Comparison of ENCODE assay signal across 1 cellular context in genomic region chr17:7561028-7561575, GRCh38.
A peak's percentile ranks its signal among the peaks of the same experiment; 100 is the strongest.
TF ChIP-seq lines count a peak whose summit lies in the region.

No MANE protein-coding gene starts in this region.

TF ChIP-seq in K562, 482 proteins besides CTCF, POLR2A, EP300 and RAD21 (continued from another document):
- 0 out of 2 replicates have a peak, but pooled peaks have one; percentile 10 for TF ChIP-seq ZBTB7A (IDR thresholded peaks at IDR 0.05; ENCODE audit: borderline replicate concordance, control insufficient read depth, low read depth, low read length)
- no peak for TF ChIP-seq KDM2B (CRISPR knock-in tag; IDR thresholded peaks at IDR 0.05)
- TF ChIP-seq ZNF707 (CRISPR knock-in tag; conservative IDR thresholded peaks at IDR 0.05) = no peak
- TF ChIP-seq NFE2 (IDR thresholded peaks at IDR 0.05; ENCODE audit: low read depth) = no peak
- TF ChIP-seq ZNF655 (CRISPR knock-in tag; IDR thresholded peaks at IDR 0.05) = no peak
- TF ChIP-seq ZSCAN29 (IDR thresholded peaks at IDR 0.05) = 0 out of 2 replicates have a peak, but pooled peaks have one; percentile 19
- peak; percentile 63; the same call in 1 of the 2 replicates for TF ChIP-seq SMC3 (conservative IDR thresholded peaks at IDR 0.05; ENCODE audit: insufficient read depth, low read depth, low read length)
- no peak for TF ChIP-seq ZNF76 (CRISPR knock-in tag; IDR thresholded peaks at IDR 0.05; ENCODE audit: borderline replicate concordance)
- no peak for TF ChIP-seq THRAP3 (IDR thresholded peaks at IDR 0.05; ENCODE audit: borderline replicate concordance)
- TF ChIP-seq C11orf30 (IDR thresholded peaks at IDR 0.05; ENCODE audit: low read depth) = peak; percentile 50; the same call in 1 of the 2 replicates
- peak; percentile 40; the same call in 1 of the 2 replicates for TF ChIP-seq CREM (IDR thresholded peaks at IDR 0.05; ENCODE audit: low read depth)
- 0 out of 2 replicates have a peak, but pooled peaks have one; percentile 19 for TF ChIP-seq SMARCE1 (IDR thresholded peaks at IDR 0.05)
- peak; percentile 15; the same call in 1 of the 2 replicates for TF ChIP-seq ARID1B (IDR thresholded peaks at IDR 0.05)
- TF ChIP-seq SAP30 (IDR thresholded peaks at IDR 0.05; ENCODE audit: borderline replicate concordance, insufficient read depth, low read depth, low read length, poor library complexity, severe bottlenecking) = peak; percentile 38
- no peak for TF ChIP-seq THAP7 (CRISPR knock-in tag; IDR thresholded peaks at IDR 0.05)
- TF ChIP-seq RB1 (IDR thresholded peaks at IDR 0.05; ENCODE audit: low read depth) = peak; percentile 61; the same call in 1 of the 2 replicates
- TF ChIP-seq HDAC1 (IDR thresholded peaks at IDR 0.05) = peak in 1 of 2 experiments; percentile 56; a peak in 1 of 4 replicates
- TF ChIP-seq ZNF316 (IDR thresholded peaks at IDR 0.05) = 0 out of 2 replicates have a peak, but pooled peaks have one; percentile 10
- no peak for TF ChIP-seq TRIM28 (IDR thresholded peaks at IDR 0.05)
- peak; percentile 68 for TF ChIP-seq DEAF1 (CRISPR knock-in tag; IDR thresholded peaks at IDR 0.05)
- no peak for TF ChIP-seq PHB2 (IDR thresholded peaks at IDR 0.05; ENCODE audit: low read depth)
- TF ChIP-seq CTBP1 (IDR thresholded peaks at IDR 0.05; ENCODE audit: borderline replicate concordance) = peak; percentile 9; the same call in 1 of the 2 replicates
- no peak for TF ChIP-seq CC2D1A (IDR thresholded peaks at IDR 0.05)
- TF ChIP-seq ID3 (CRISPR knock-in tag; IDR thresholded peaks at IDR 0.05) = no peak
- TF ChIP-seq ID3 (tag; IDR thresholded peaks at IDR 0.05) = no peak
- TF ChIP-seq NKRF (IDR thresholded peaks at IDR 0.05; ENCODE audit: borderline replicate concordance) = peak; percentile 75; the same call in 1 of the 2 replicates
- no peak for TF ChIP-seq MCM5 (IDR thresholded peaks at IDR 0.05; ENCODE audit: low read depth)
- no peak for TF ChIP-seq CREB3 (tag; conservative IDR thresholded peaks at IDR 0.05; ENCODE audit: low read depth)
- TF ChIP-seq GTF2A2 (tag; IDR thresholded peaks at IDR 0.05) = no peak
- TF ChIP-seq MYNN (IDR thresholded peaks at IDR 0.05) = no peak
- no peak for TF ChIP-seq MYNN (CRISPR knock-in tag; IDR thresholded peaks at IDR 0.05)
- TF ChIP-seq PRDM10 (IDR thresholded peaks at IDR 0.05; ENCODE audit: partially characterized antibody) = no peak
- no peak for TF ChIP-seq ZNF583 (CRISPR knock-in tag; IDR thresholded peaks at IDR 0.05)
- TF ChIP-seq HIVEP1 (CRISPR knock-in tag; IDR thresholded peaks at IDR 0.05) = no peak
- peak; percentile 72 for TF ChIP-seq STAG1 (CRISPR knock-in tag; IDR thresholded peaks at IDR 0.05; ENCODE audit: borderline replicate concordance)
- peak; percentile 62; the same call in 1 of the 2 replicates for TF ChIP-seq XRCC5 (IDR thresholded peaks at IDR 0.05; ENCODE audit: low read depth, low read length)
- peak; percentile 10; the same call in 1 of the 2 replicates for TF ChIP-seq TFAP4 (CRISPR knock-in tag; IDR thresholded peaks at IDR 0.05; ENCODE audit: borderline replicate concordance)
- peak; percentile 56; the same call in 1 of the 2 replicates for TF ChIP-seq HMGXB4 (CRISPR knock-in tag; IDR thresholded peaks at IDR 0.05)
- TF ChIP-seq HMGN3 (IDR thresholded peaks at IDR 0.05; ENCODE audit: borderline replicate concordance, extremely low read depth, insufficient read length, low read depth, low read length) = no peak
- TF ChIP-seq L3MBTL2 (IDR thresholded peaks at IDR 0.05) = peak; percentile 63
- peak; percentile 69 for TF ChIP-seq NFIC (IDR thresholded peaks at IDR 0.05)
- 0 out of 2 replicates have a peak, but pooled peaks have one; percentile 23 for TF ChIP-seq MIER1 (IDR thresholded peaks at IDR 0.05; ENCODE audit: low read depth)
- no peak for TF ChIP-seq NFIX (CRISPR knock-in tag; IDR thresholded peaks at IDR 0.05; ENCODE audit: low read depth)
- no peak for TF ChIP-seq BACH1 (tag; IDR thresholded peaks at IDR 0.05)
- TF ChIP-seq MTA3 (IDR thresholded peaks at IDR 0.05; ENCODE audit: borderline replicate concordance) = 0 out of 2 replicates have a peak, but pooled peaks have one; percentile 29
- TF ChIP-seq SP1 (CRISPR knock-in tag; IDR thresholded peaks at IDR 0.05) = peak; percentile 46
- peak in 1 of 2 experiments; percentile 35 for TF ChIP-seq E2F6 (IDR thresholded peaks at IDR 0.05; ENCODE audit: borderline replicate concordance in 1 of 2, extremely low read depth in 1 of 2, insufficient read depth in 1 of 2, insufficient read length in 1 of 2, low read depth in 1 of 2, low read length in 1 of 2, poor library complexity in 1 of 2, severe bottlenecking in 1 of 2)
- TF ChIP-seq KLF10 (CRISPR knock-in tag; IDR thresholded peaks at IDR 0.05) = no peak
- TF ChIP-seq ADNP (tag; IDR thresholded peaks at IDR 0.05) = no peak
- no peak for TF ChIP-seq ZNF512 (tag; IDR thresholded peaks at IDR 0.05)
